ENCODE assay signal across 13 cellular contexts in the genomic region with DNA sequence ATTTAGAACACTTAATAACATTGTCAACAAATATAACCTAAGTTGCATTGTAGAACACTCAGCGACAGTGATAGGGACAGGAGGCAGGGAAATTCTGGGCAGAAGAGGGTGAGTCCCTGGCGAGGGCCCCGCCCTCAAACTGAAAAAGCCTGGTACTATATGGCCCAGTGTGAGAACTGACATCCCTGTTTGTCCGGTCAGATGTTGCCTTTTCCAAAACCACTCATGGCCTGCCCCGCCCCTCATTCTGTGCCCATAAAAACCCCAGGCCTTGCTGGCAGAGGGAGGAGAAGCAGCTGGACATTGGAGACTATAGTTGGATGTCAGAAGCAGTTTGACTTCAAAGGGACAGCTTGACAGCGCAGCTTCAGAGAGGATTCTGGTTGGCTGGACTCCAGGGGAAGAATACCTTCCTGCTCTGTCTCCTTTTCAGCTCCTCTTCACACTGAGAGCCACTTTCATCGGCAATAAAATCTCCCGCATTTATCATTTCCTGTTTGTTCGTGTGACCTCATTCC.
"Had no signal": no experiment of that assay in that cellular context is flagged by ENCODE, and none has a peak within 500 bp of the region (broad histone marks: within the 10 kb centered on the region; RNA-seq: fewer than 3 reads in every experiment).

No MANE protein-coding gene starts in this region.

- H3K9me3 ChIP-seq: thyroid gland, vagina had no signal

- H3K27me3 Mint-ChIP-seq: naive B cell had no signal

- H3K27ac Mint-ChIP-seq: mesothelial cell of epicardium had no signal

- H3K4me1 ChIP-seq: thyroid gland, vagina had no signal

- H3K27ac ChIP-seq: brain microvascular endothelial cell, hepatocyte, thyroid gland, vagina had no signal

- H3K4me1 Mint-ChIP-seq: mesothelial cell of epicardium had no signal

- DNase-seq: activated CD4-positive, alpha-beta T cell treated with anti-CD3 and anti-CD28 coated beads, Interleukin-2, amount 50 U/mL, for 1 hour; activated naive CD4-positive, alpha-beta T cell treated with anti-CD3 and anti-CD28 coated beads, Interleukin-2, amount 50 U/mL, for 16 hours; brain microvascular endothelial cell; dermis blood vessel endothelial cell; erythroblast; kidney glomerular epithelial cell; naive B cell; posterior cingulate gyrus; small intestine; thyroid gland had no signal

- H3K4me3 Mint-ChIP-seq: mesothelial cell of epicardium had no signal

- H3K27me3 ChIP-seq: brain microvascular endothelial cell, hepatocyte, thyroid gland, vagina had no signal

- H3K36me3 ChIP-seq: brain microvascular endothelial cell, thyroid gland, vagina had no signal

- H3K4me3 ChIP-seq: hepatocyte, thyroid gland, vagina had no signal
